Comparison of ENCODE assay signal across 20 cellular contexts in genomic region chr4:1761130-1761688, GRCh38. TPM values are rescaled to one million over a fixed set of nuclear protein-coding genes. Genes with fewer than 3 reads are reported as not detected.
DNase-seq lines count a peak whose midpoint lies in the region; ATAC-seq, FAIRE-seq and TF ChIP-seq lines count a peak whose summit lies in the region.
"Had no signal": no experiment of that assay in that cellular context is flagged by ENCODE, and none has a peak within 500 bp of the region (broad histone marks: within the 10 kb centered on the region; RNA-seq: fewer than 3 reads in every experiment).

No MANE protein-coding gene starts in this region.

- H3K27ac ChIP-seq in left ventricle myocardium inferior (replicated peaks) (peak overlapping the region; percentile 67), H1 (ENCODE audit: low read depth, low read length) (no peak overlapping the region), neural progenitor cell (no peak overlapping the region)
- H3K27ac ChIP-seq: GM23248 had no signal

- no peak overlapping the region for H2BK120ac ChIP-seq in H1 (replicated peaks; ENCODE audit: low read depth, low read length)

- H3K36me3 ChIP-seq in left ventricle myocardium inferior (no peaks in the 10 kb centered on the region), H1 (ENCODE audit: control insufficient read depth in 2 of 4, insufficient read depth in 4 of 4, low read length in 3 of 4) (no peaks in the 10 kb centered on the region), neural progenitor cell (no peaks in the 10 kb centered on the region)
- H3K36me3 ChIP-seq: BE2C had no signal

- H3K56ac ChIP-seq in H1 (replicated peaks; ENCODE audit: insufficient read length, low read depth, low read length): no peak overlapping the region

- H4K20me1 ChIP-seq in H1 (replicated peaks in 1 of 2; ENCODE audit: control insufficient read depth in 1 of 2, insufficient read depth in 2 of 2, low read length in 2 of 2) (no peaks in the 10 kb centered on the region), neural progenitor cell (ENCODE audit: low read depth) (peaks cover 9% of the 10 kb centered on the region)

- 89% methylated on average over 5 of the region's 32 CpGs; no CpG with 5 or more reads in 1 of the 2 experiments for WGBS in H1 (ENCODE audit: extremely low coverage in 1 of 2, insufficient coverage in 1 of 2, insufficient read length in 1 of 2, insufficient replicate concordance in 2 of 2, low coverage in 1 of 2, low lambda C conversion rate in 2 of 2, missing lambda C conversion rate in 1 of 2), 2 experiments

- peaks cover 13% of the 10 kb centered on the region for H3K27me3 Mint-ChIP-seq in neural progenitor cell (ENCODE audit: insufficient read depth, low read depth)
- peaks cover 16% of the 10 kb centered on the region for H3K27me3 Mint-ChIP-seq in activated CD4-positive, alpha-beta memory T cell treated with anti-CD3 and anti-CD28 coated beads for 36 hours

- no peak overlapping the region for H3K4me2 ChIP-seq in H1 (ENCODE audit: insufficient read depth in 1 of 2, low read depth in 2 of 2, low read length in 2 of 2)
- H3K4me2 ChIP-seq in neural progenitor cell: peak overlapping the region; percentile 62

- H3K18ac ChIP-seq in H1 (ENCODE audit: extremely low read depth, low read length): no peak overlapping the region

- peaks cover 27% of the 10 kb centered on the region for H3K4me1 ChIP-seq in left ventricle myocardium inferior
- H3K4me1 ChIP-seq in H1 (replicated peaks in 1 of 4; ENCODE audit: control insufficient read depth in 3 of 4, insufficient read depth in 4 of 4, low read length in 3 of 4): peaks cover 0 to 20% (median 9%) of the 10 kb centered on the region in 4 experiments; a peak in 6 of 7 replicates
- H3K4me1 ChIP-seq in neural progenitor cell: peaks cover 31% of the 10 kb centered on the region
- H3K4me1 ChIP-seq: BE2C had no signal

- H3K4me3 ChIP-seq in left ventricle myocardium inferior (no peak overlapping the region), H1 (ENCODE audit: extremely low read depth in 1 of 4, insufficient read depth in 2 of 4, low read depth in 3 of 4, low read length in 4 of 4) (no peak overlapping the region), neural progenitor cell (no peak overlapping the region)
- H3K4me3 ChIP-seq: GM23248 had no signal

- H3K36me3 Mint-ChIP-seq in neural progenitor cell: no peaks in the 10 kb centered on the region
- H3K36me3 Mint-ChIP-seq in activated CD4-positive, alpha-beta memory T cell treated with anti-CD3 and anti-CD28 coated beads for 36 hours: no peaks in the 10 kb centered on the region
- H3K36me3 Mint-ChIP-seq: CD4-positive, CD25-positive, alpha-beta regulatory T cell; CD8-positive, alpha-beta memory T cell had no signal

- H3K79me1 ChIP-seq in H1 (ENCODE audit: low read depth, low read length): no peaks in the 10 kb centered on the region

- intact Hi-C loops in left ventricle myocardium inferior (cut with micrococcal nuclease) (no loop called here), left ventricle myocardium superior (cut with micrococcal nuclease) (no loop called here)
- intact Hi-C loops in activated CD4-positive, alpha-beta memory T cell treated with anti-CD3 and anti-CD28 coated beads for 36 hours (cut with micrococcal nuclease): no loop called here

- H3K27ac Mint-ChIP-seq in neural progenitor cell: no peak overlapping the region
- H3K27ac Mint-ChIP-seq in activated CD4-positive, alpha-beta memory T cell treated with anti-CD3 and anti-CD28 coated beads for 36 hours: no peak overlapping the region
- H3K27ac Mint-ChIP-seq: CD4-positive, CD25-positive, alpha-beta regulatory T cell; CD8-positive, alpha-beta memory T cell had no signal

- H3K9me3 Mint-ChIP-seq in neural progenitor cell: no peaks in the 10 kb centered on the region
- no peaks in the 10 kb centered on the region for H3K9me3 Mint-ChIP-seq in activated CD4-positive, alpha-beta memory T cell treated with anti-CD3 and anti-CD28 coated beads for 36 hours
- H3K9me3 Mint-ChIP-seq: CD4-positive, CD25-positive, alpha-beta regulatory T cell; CD8-positive, alpha-beta memory T cell had no signal

- H3K4ac ChIP-seq in H1 (replicated peaks; ENCODE audit: insufficient read length, low read depth, low read length): no peak overlapping the region

- POLR2A ChIA-PET in H1 (lab: Charles Lee; ENCODE audit: partially characterized antibody): interaction anchor here (0.6 to 2.1 kb wide), 6 partner anchors 8 to 48 kb away, joined by 3 to 5 read pairs (median 4); no protein-coding TSS in a partner anchor
- POLR2A ChIA-PET in activated CD4-positive, alpha-beta memory T cell treated with anti-CD3 and anti-CD28 coated beads for 36 hours (lab: Charles Lee): no interaction called here

- H2BK20ac ChIP-seq in H1 (ENCODE audit: low read length): no peak overlapping the region

- no peak for ATAC-seq in left ventricle myocardium superior

- peaks cover 23% of the 10 kb centered on the region for H3F3A ChIP-seq in neural progenitor cell (ENCODE audit: low read depth)

- H2AFZ ChIP-seq in H1 (ENCODE audit: low read length): no peak overlapping the region
- no peak overlapping the region for H2AFZ ChIP-seq in neural progenitor cell (replicated peaks)
- H2AFZ ChIP-seq: GM23248 had no signal

- CTCF ChIA-PET in H1 (lab: Charles Lee; ENCODE audit: partially characterized antibody): interaction anchor here (52.9 to 71.2 kb wide), 2 partner anchors 4 to 28 kb away, joined by 2507 read pairs; partner anchors contain the start of gene FGFR3
- CTCF ChIA-PET in activated CD4-positive, alpha-beta memory T cell treated with anti-CD3 and anti-CD28 coated beads for 36 hours (lab: Charles Lee): no interaction called here

- H2BK5ac ChIP-seq in H1 (ENCODE audit: low read depth, low read length): no peak overlapping the region

- TF ChIP-seq CTCF in left ventricle myocardium inferior (IDR thresholded peaks at IDR 0.05; ENCODE audit: borderline replicate concordance): no peak
- TF ChIP-seq CTCF in H1 (IDR thresholded peaks at IDR 0.05; ENCODE audit: control extremely low read depth in 1 of 3, insufficient read depth in 1 of 3, low read depth in 1 of 3, low read length in 3 of 3): no peak
- no peak for TF ChIP-seq CTCF in neural progenitor cell (IDR thresholded peaks at IDR 0.05)

- no peak overlapping the region for H2BK12ac ChIP-seq in H1 (ENCODE audit: low read depth, low read length)

- no peak overlapping the region for H4K5ac ChIP-seq in H1 (ENCODE audit: insufficient read length, low read depth, low read length)

- H3K23ac ChIP-seq in H1 (ENCODE audit: insufficient read length): no peak overlapping the region

- H3K79me2 ChIP-seq in H1 (ENCODE audit: control insufficient read depth in 1 of 2, insufficient read depth in 2 of 2, low read length in 2 of 2) (no peaks in the 10 kb centered on the region), neural progenitor cell (ENCODE audit: low read depth) (no peaks in the 10 kb centered on the region)

- H3K14ac ChIP-seq in H1 (ENCODE audit: insufficient read length): no peak overlapping the region

- no peak overlapping the region for H2BK15ac ChIP-seq in H1 (ENCODE audit: low read length)

- no peaks in the 10 kb centered on the region; the same call in 1 of the 2 replicates for H3K23me2 ChIP-seq in H1 (ENCODE audit: low read depth, low read length)

- H4K8ac ChIP-seq in H1 (ENCODE audit: extremely low read depth, insufficient read depth, low read length): peak overlapping the region; percentile 63; the same call in 1 of the 2 replicates

- H3K4me1 Mint-ChIP-seq in neural progenitor cell: peaks cover 10% of the 10 kb centered on the region
- no peaks in the 10 kb centered on the region for H3K4me1 Mint-ChIP-seq in activated CD4-positive, alpha-beta memory T cell treated with anti-CD3 and anti-CD28 coated beads for 36 hours (ENCODE audit: low read depth)
- H3K4me1 Mint-ChIP-seq: CD4-positive, CD25-positive, alpha-beta regulatory T cell had no signal

- TF ChIP-seq EP300 in H1 (IDR thresholded peaks at IDR 0.05; ENCODE audit: borderline replicate concordance in 1 of 2, low read depth in 2 of 2, low read length in 2 of 2): no peak

- no peak for FAIRE-seq in H1 (lab: Jason Lieb, UNC)
- FAIRE-seq: GM12892, GM18507, H54 had no signal

- H3K27me3 ChIP-seq in left ventricle myocardium inferior (ENCODE audit: low read depth) (peaks cover 4% of the 10 kb centered on the region), H1 (replicated peaks in 1 of 4; ENCODE audit: control insufficient read depth in 3 of 4, extremely low read depth in 1 of 4, insufficient read depth in 3 of 4, low read length in 3 of 4) (peaks cover 0 to 3% (median 0%) of the 10 kb centered on the region in 4 experiments; a peak in 2 of 7 replicates), neural progenitor cell (peaks cover 27% of the 10 kb centered on the region)
- H3K27me3 ChIP-seq: BE2C had no signal

- no peak overlapping the region for H4K91ac ChIP-seq in H1 (replicated peaks; ENCODE audit: insufficient read length, low read length)

- H3K9me3 ChIP-seq in left ventricle myocardium inferior (replicated peaks) (no peaks in the 10 kb centered on the region), H1 (ENCODE audit: insufficient read depth in 2 of 2, low read depth in 1 of 2, low read length in 1 of 2) (no peaks in the 10 kb centered on the region), neural progenitor cell (ENCODE audit: low read depth) (no peaks in the 10 kb centered on the region)
- H3K9me3 ChIP-seq: BE2C had no signal

- no peak overlapping the region for H3K4me3 Mint-ChIP-seq in neural progenitor cell
- H3K4me3 Mint-ChIP-seq in activated CD4-positive, alpha-beta memory T cell treated with anti-CD3 and anti-CD28 coated beads for 36 hours: no peak overlapping the region
- H3K4me3 Mint-ChIP-seq: CD4-positive, CD25-positive, alpha-beta regulatory T cell; CD8-positive, alpha-beta memory T cell had no signal

- DNase-seq in left ventricle myocardium inferior (no peak), left ventricle myocardium superior (no peak), H1 (ENCODE audit: low read depth in 1 of 2, low spot score in 2 of 2) (no peak), neural progenitor cell (ENCODE audit: low spot score) (no peak), mucosa of gallbladder (ENCODE audit: low spot score) (no peak)
- DNase-seq in activated CD4-positive, alpha-beta T cell treated with anti-CD3 and anti-CD28 coated beads, Interleukin-2, amount 50 U/mL, for 1 hour: no peak
- DNase-seq in activated CD4-positive, alpha-beta memory T cell treated with anti-CD3 and anti-CD28 coated beads for 36 hours: no peak
- DNase-seq: ACHN; BE2C; CD4-positive, CD25-positive, alpha-beta regulatory T cell; CD8-positive, alpha-beta memory T cell; COR-L47; DMS 273 treated with DMSO at 0.1 percent for 48 hours; DMS79; GDM1; GM23248; HCEC 1CT had no signal

- no peak for TF ChIP-seq RAD21 in H1 (IDR thresholded peaks at IDR 0.05 in 1 of 2, conservative IDR thresholded peaks at IDR 0.05 in 1 of 2; ENCODE audit: low read depth in 2 of 2, low read length in 2 of 2)

- no peak overlapping the region for H3K9ac ChIP-seq in H1 (replicated peaks in 1 of 4; ENCODE audit: extremely low read depth in 1 of 4, low read depth in 3 of 4, low read length in 3 of 4)
- H3K9ac ChIP-seq in neural progenitor cell: no peak overlapping the region
- H3K9ac ChIP-seq: GM23248 had no signal

- no peak overlapping the region for H2AK5ac ChIP-seq in H1 (ENCODE audit: low read depth, low read length)

- TF ChIP-seq POLR2A in H1 (IDR thresholded peaks at IDR 0.05; ENCODE audit: control extremely low read depth in 1 of 2, low read depth in 2 of 2, low read length in 2 of 2): no peak

RNA-seq across cellular contexts. Expression of gene FGFR3, which starts 31.9 kb away (rescaled TPM):
- 3.5 TPM for total RNA-seq in left ventricle myocardium inferior
- 1.7 TPM for total RNA-seq in left ventricle myocardium superior
- 19.5 TPM in 2 replicates for total RNA-seq in H1 (2021; fragmentation: NEBNext Ultra II Directional; extraction: Animal tissue kit (Norgen Biotek cat#: 25700))
- polyA plus RNA-seq in H1 (2011; rRNA removed): 9.0 and 18.6 TPM in 2 replicates
- polyA plus RNA-seq in H1 (2011; cell fraction: cytosol; rRNA removed): 23.3 TPM
- 124 TPM for polyA plus RNA-seq in H1 (2011; cell fraction: nucleus; rRNA removed)
- polyA plus RNA-seq in H1 (2012, experiment 1 of 2): 17.5 to 23.1 TPM (median 20.3 TPM) in 4 replicates
- 15.8 TPM for polyA plus RNA-seq in H1 (2012, experiment 2 of 2)
- polyA plus RNA-seq in H1 (2013, experiment 1 of 2): 8.6 TPM
- polyA plus RNA-seq in H1 (2013, experiment 2 of 2): 8.2 TPM
- polyA minus RNA-seq in H1 (2011; rRNA and poly(A)+ RNA removed): 4.2 and 7.4 TPM in 2 replicates
- 22.6 TPM for polyA minus RNA-seq in H1 (2011; cell fraction: cytosol; rRNA and poly(A)+ RNA removed)
- 34.9 TPM for polyA minus RNA-seq in H1 (2011; cell fraction: nucleus; rRNA and poly(A)+ RNA removed)
- total RNA-seq in neural progenitor cell (ENCODE audit: low replicate concordance): 4.8 and 17.0 TPM in 2 replicates
- 104 TPM for total RNA-seq in mucosa of gallbladder
- under 1 TPM; 0.21 to 0.27 TPM for total RNA-seq in activated CD4-positive, alpha-beta memory T cell treated with anti-CD3 and anti-CD28 coated beads for 36 hours
- polyA plus RNA-seq: CD4-positive, CD25-positive, alpha-beta regulatory T cell; CD8-positive, alpha-beta memory T cell had no signal

RNA-seq across cellular contexts. Expression of gene TACC3, which starts 39.9 kb away (rescaled TPM):
- 5.8 TPM for total RNA-seq in left ventricle myocardium inferior
- total RNA-seq in left ventricle myocardium superior: 6.4 TPM
- total RNA-seq in H1 (2021; fragmentation: NEBNext Ultra II Directional; extraction: Animal tissue kit (Norgen Biotek cat#: 25700)): 147 and 148 TPM in 2 replicates
- polyA plus RNA-seq in H1 (2011; rRNA removed): 73.8 and 113 TPM in 2 replicates
- 93.2 TPM for polyA plus RNA-seq in H1 (2011; cell fraction: cytosol; rRNA removed)
- polyA plus RNA-seq in H1 (2011; cell fraction: nucleus; rRNA removed): 159 TPM
- 127 to 150 TPM (median 147 TPM) in 4 replicates for polyA plus RNA-seq in H1 (2012, experiment 1 of 2)
- polyA plus RNA-seq in H1 (2012, experiment 2 of 2): 102 TPM
- polyA plus RNA-seq in H1 (2013, experiment 1 of 2): 103 TPM
- 92.2 TPM for polyA plus RNA-seq in H1 (2013, experiment 2 of 2)
- 22.0 and 36.9 TPM in 2 replicates for polyA minus RNA-seq in H1 (2011; rRNA and poly(A)+ RNA removed)
- polyA minus RNA-seq in H1 (2011; cell fraction: cytosol; rRNA and poly(A)+ RNA removed): 57.8 TPM
- 46.0 TPM for polyA minus RNA-seq in H1 (2011; cell fraction: nucleus; rRNA and poly(A)+ RNA removed)
- 68.4 and 115 TPM in 2 replicates for total RNA-seq in neural progenitor cell (ENCODE audit: low replicate concordance)
- total RNA-seq in mucosa of gallbladder: 16.2 TPM
- 100 to 1,000 TPM; 194 to 201 TPM for total RNA-seq in activated CD4-positive, alpha-beta memory T cell treated with anti-CD3 and anti-CD28 coated beads for 36 hours

RNA-seq across cellular contexts. Expression of gene TMEM129, which starts 40.1 kb away (rescaled TPM):
- 29.6 TPM for total RNA-seq in left ventricle myocardium inferior
- total RNA-seq in left ventricle myocardium superior: 31.2 TPM
- 28.5 and 31.5 TPM in 2 replicates for total RNA-seq in H1 (2021; fragmentation: NEBNext Ultra II Directional; extraction: Animal tissue kit (Norgen Biotek cat#: 25700))
- polyA plus RNA-seq in H1 (2011; rRNA removed): 58.7 and 89.1 TPM in 2 replicates
- polyA plus RNA-seq in H1 (2011; cell fraction: cytosol; rRNA removed): 56.3 TPM
- 148 TPM for polyA plus RNA-seq in H1 (2011; cell fraction: nucleus; rRNA removed)
- 20.4 to 36.0 TPM (median 32.1 TPM) in 4 replicates for polyA plus RNA-seq in H1 (2012, experiment 1 of 2)
- 25.8 TPM for polyA plus RNA-seq in H1 (2012, experiment 2 of 2)
- polyA plus RNA-seq in H1 (2013, experiment 1 of 2): 24.7 TPM
- 26.9 TPM for polyA plus RNA-seq in H1 (2013, experiment 2 of 2)
- 16.4 and 19.6 TPM in 2 replicates for polyA minus RNA-seq in H1 (2011; rRNA and poly(A)+ RNA removed)
- polyA minus RNA-seq in H1 (2011; cell fraction: cytosol; rRNA and poly(A)+ RNA removed): 25.7 TPM
- polyA minus RNA-seq in H1 (2011; cell fraction: nucleus; rRNA and poly(A)+ RNA removed): 30.7 TPM
- 14.1 and 55.4 TPM in 2 replicates for total RNA-seq in neural progenitor cell (ENCODE audit: low replicate concordance)
- total RNA-seq in mucosa of gallbladder: 60.5 TPM
- total RNA-seq in activated CD4-positive, alpha-beta memory T cell treated with anti-CD3 and anti-CD28 coated beads for 36 hours: 10 to 100 TPM; 16.2 to 18.1 TPM

RNA-seq across cellular contexts. Expression of gene SLBP, which starts 49.1 kb away (rescaled TPM):
- total RNA-seq in left ventricle myocardium inferior (11.7 TPM), left ventricle myocardium superior (14.3 TPM), neural progenitor cell (ENCODE audit: low replicate concordance) (54.9 and 119 TPM in 2 replicates), mucosa of gallbladder (26.4 TPM)
- total RNA-seq in H1 (2021; fragmentation: NEBNext Ultra II Directional; extraction: Animal tissue kit (Norgen Biotek cat#: 25700)): 45.1 and 49.0 TPM in 2 replicates
- polyA plus RNA-seq in H1 (2011; rRNA removed): 24.6 and 44.1 TPM in 2 replicates
- 41.5 TPM for polyA plus RNA-seq in H1 (2011; cell fraction: cytosol; rRNA removed)
- polyA plus RNA-seq in H1 (2011; cell fraction: nucleus; rRNA removed): 18.5 TPM
- 36.4 to 63.8 TPM (median 38.7 TPM) in 4 replicates for polyA plus RNA-seq in H1 (2012, experiment 1 of 2)
- 16.6 TPM for polyA plus RNA-seq in H1 (2012, experiment 2 of 2)
- polyA plus RNA-seq in H1 (2013, experiment 1 of 2): 38.1 TPM
- 38.5 TPM for polyA plus RNA-seq in H1 (2013, experiment 2 of 2)
- polyA minus RNA-seq in H1 (2011; rRNA and poly(A)+ RNA removed): 19.4 and 22.8 TPM in 2 replicates
- polyA minus RNA-seq in H1 (2011; cell fraction: cytosol; rRNA and poly(A)+ RNA removed): 29.6 TPM
- 13.3 TPM for polyA minus RNA-seq in H1 (2011; cell fraction: nucleus; rRNA and poly(A)+ RNA removed)
- 100 to 1,000 TPM; 103 to 106 TPM for total RNA-seq in activated CD4-positive, alpha-beta memory T cell treated with anti-CD3 and anti-CD28 coated beads for 36 hours
